8 cellular contexts compared by ENCODE assay signal in the genomic region with DNA sequence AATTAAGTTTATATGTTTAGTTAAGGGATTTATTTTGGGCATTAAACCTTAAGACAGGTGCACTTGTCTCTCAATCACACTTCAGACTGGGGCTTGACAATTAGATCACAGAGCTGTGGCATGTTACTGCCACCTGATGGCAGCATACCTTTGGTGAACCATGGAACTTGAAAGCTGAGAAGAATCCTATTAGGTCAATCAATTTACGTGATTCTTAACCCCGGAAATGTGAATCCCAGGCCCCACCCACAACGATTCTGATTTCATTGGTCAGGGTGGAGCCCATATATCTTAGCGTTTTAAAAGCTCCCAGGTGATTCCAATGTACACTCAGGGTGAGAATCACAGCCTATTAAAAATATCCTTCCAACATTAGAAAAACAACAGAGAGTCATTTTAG.
DNase-seq lines count a peak whose midpoint lies in the region; ATAC-seq, FAIRE-seq and TF ChIP-seq lines count a peak whose summit lies in the region.

No MANE protein-coding gene starts in this region.

- H3K79me2 ChIP-seq in GM12878 (ENCODE audit: control insufficient read depth, insufficient read depth, low read length): no peaks in the 10 kb centered on the region

- H3K9me3 ChIP-seq in RWPE2 (ENCODE audit: severe bottlenecking) (no peaks in the 10 kb centered on the region), GM12878 (replicated peaks; ENCODE audit: control insufficient read depth, insufficient read depth, low read length) (no peaks in the 10 kb centered on the region), kidney (ENCODE audit: control insufficient read depth in 1 of 2, low read length in 2 of 2) (no peaks in the 10 kb centered on the region)

- no peak overlapping the region for H3K4me2 ChIP-seq in GM12878 (ENCODE audit: control insufficient read depth, insufficient read depth)

- no peak for TF ChIP-seq EP300 in GM12878 (IDR thresholded peaks at IDR 0.05; ENCODE audit: borderline replicate concordance in 1 of 2, control insufficient read depth in 1 of 2, low read depth in 2 of 2, low read length in 2 of 2)

- CTCF ChIA-PET in GM12878 (lab: Yijun Ruan, JAX): interaction anchor here (0.5 to 3.1 kb wide), 21 partner anchors 9 to 349 kb away, joined by 3 to 51 read pairs (median 4); no protein-coding TSS in a partner anchor

- peaks cover 3% of the 10 kb centered on the region for H3K4me1 ChIP-seq in RWPE2 (ENCODE audit: insufficient read depth, poor library complexity, severe bottlenecking)
- H3K4me1 ChIP-seq in GM12878 (ENCODE audit: control insufficient read depth, insufficient read depth, low read length): no peaks in the 10 kb centered on the region
- no peaks in the 10 kb centered on the region for H3K4me1 ChIP-seq in kidney (ENCODE audit: control insufficient read depth in 1 of 2, insufficient read depth in 1 of 2, low read depth in 1 of 2, low read length in 2 of 2)

- TF ChIP-seq CTCF in RWPE2 (IDR thresholded peaks at IDR 0.05; ENCODE audit: poor library complexity, severe bottlenecking): peak; percentile 68
- peak; percentile 69 to 73 (median 71) for TF ChIP-seq CTCF in GM12878 (IDR thresholded peaks at IDR 0.05 in 2 of 3, conservative IDR thresholded peaks at IDR 0.05 in 1 of 3; ENCODE audit: control insufficient read depth in 2 of 3, extremely low read depth in 1 of 3, insufficient read depth in 1 of 3, low read depth in 3 of 3, low read length in 3 of 3)
- TF ChIP-seq CTCF in kidney (IDR thresholded peaks at IDR 0.05; ENCODE audit: borderline replicate concordance, extremely low read depth, insufficient read depth): peak; percentile 57

- BruUV-seq in GM12878 (replicated peaks; lab: Mats Ljungman, UMichigan): no TSS peak

- in situ Hi-C loops in GM12878 (cut with MboI): no loop called here

- H3K9ac ChIP-seq in GM12878 (ENCODE audit: control insufficient read depth, insufficient read depth, low read length) (no peak overlapping the region), kidney (ENCODE audit: low read length in 2 of 2) (no peak overlapping the region)

- POLR2A ChIA-PET in GM12878 (lab: Charles Lee): no interaction called here

- no peak for TF ChIP-seq POLR2A in GM12878 (IDR thresholded peaks at IDR 0.05; ENCODE audit: low read depth, low read length)

- 0% methylated on average over 4 of the region's 4 CpGs for WGBS in GM12878 (ENCODE audit: insufficient coverage, insufficient replicate concordance, low lambda C conversion rate, missing lambda C conversion rate)

- H2AFZ ChIP-seq in GM12878 (ENCODE audit: control insufficient read depth, low read depth, low read length): peak overlapping the region; percentile 15; the same call in 1 of the 2 replicates

- intact Hi-C loops in GM12878 (cut with micrococcal nuclease; ENCODE audit: unreplicated experiment): loop anchor here (1.0 kb wide), 2 partner anchors 98 to 246 kb away; no protein-coding TSS in a partner anchor
- intact Hi-C loops in kidney (cut with DNase I): no loop called here

- H3K4me3 ChIP-seq in RWPE2 (ENCODE audit: severe bottlenecking) (no peak overlapping the region), GM12878 (no peak overlapping the region), kidney (ENCODE audit: low read length in 2 of 2) (no peak overlapping the region)

- H4K20me1 ChIP-seq in GM12878 (ENCODE audit: control insufficient read depth, insufficient read depth): no peaks in the 10 kb centered on the region

- SMC1A ChIA-PET in GM12878 (lab: Charles Lee; ENCODE audit: uncharacterized antibody, unreplicated experiment): interaction anchor here (0.7 to 4.0 kb wide), 6 partner anchors 98 to 332 kb away, joined by 3 to 18 read pairs (median 7); no protein-coding TSS in a partner anchor

- H3K36me3 ChIP-seq in RWPE2 (ENCODE audit: low read depth): no peaks in the 10 kb centered on the region
- no peaks in the 10 kb centered on the region for H3K36me3 ChIP-seq in GM12878 (ENCODE audit: control insufficient read depth in 2 of 2, insufficient read depth in 2 of 2, low read length in 1 of 2)
- no peaks in the 10 kb centered on the region for H3K36me3 ChIP-seq in kidney (ENCODE audit: control insufficient read depth in 1 of 2, insufficient read depth in 2 of 2, low read length in 2 of 2)

- H3K27ac ChIP-seq in RWPE2 (ENCODE audit: poor library complexity, severe bottlenecking) (no peak overlapping the region), GM12878 (ENCODE audit: control insufficient read depth, insufficient read depth) (no peak overlapping the region), kidney (ENCODE audit: low read depth in 2 of 2, low read length in 2 of 2) (no peak overlapping the region)

- FAIRE-seq in GM12878 (lab: Jason Lieb, UNC): peak; percentile 61
- no peak for FAIRE-seq in kidney (lab: Jason Lieb, UNC)

- peak; percentile 44 for DNase-seq in DMS53 treated with DMSO at 0.1 percent for 48 hours (lab: John Stamatoyannopoulos, UW; ENCODE audit: unreplicated experiment)
- DNase-seq in HS-5 (ENCODE audit: low read depth): peak; percentile 6
- DNase-seq in RWPE2 (ENCODE audit: low spot score): no peak
- peak; percentile 17 for DNase-seq in GM12878 (ENCODE audit: low read depth, low spot score)
- DNase-seq in kidney: no peak
- peak; percentile 6 for DNase-seq in stimulated activated CD8-positive, alpha-beta memory T cell treated with anti-CD3 and anti-CD28 coated beads, Interleukin-4, amount 100 ng/mL, for 24 hours (ENCODE audit: low read depth)

- TF ChIP-seq RAD21 in GM12878 (IDR thresholded peaks at IDR 0.05; ENCODE audit: insufficient read depth, low read depth, low read length): peak; percentile 58

- H3K27me3 ChIP-seq in RWPE2 (ENCODE audit: insufficient read depth, poor library complexity, severe bottlenecking) (no peaks in the 10 kb centered on the region), GM12878 (replicated peaks in 1 of 2; ENCODE audit: control insufficient read depth in 2 of 2, insufficient read depth in 2 of 2, low read length in 1 of 2) (no peaks in the 10 kb centered on the region)

- ATAC-seq in RWPE2 (ENCODE audit: low read depth): peak; percentile 68
- peak; percentile 90 for ATAC-seq in GM12878
- no peak for ATAC-seq in GM21423 (IDR thresholded peaks at IDR 0.05; ENCODE audit: unreplicated experiment)
- ATAC-seq in HG03342 (IDR thresholded peaks at IDR 0.05; ENCODE audit: unreplicated experiment): no peak

- RAD21 ChIA-PET in GM12878 (lab: Charles Lee; ENCODE audit: unreplicated experiment): interaction anchor here (1.1 to 3.1 kb wide), 6 partner anchors 98 to 333 kb away, joined by 4 to 34 read pairs (median 4); no protein-coding TSS in a partner anchor

TF ChIP-seq in GM12878, 131 proteins besides CTCF, POLR2A, EP300 and RAD21:
- TF ChIP-seq NR2F1 (conservative IDR thresholded peaks at IDR 0.05) (peak; percentile 40; the same call in 1 of the 2 replicates), PKNOX1 (IDR thresholded peaks at IDR 0.05) (peak; percentile 64), ZBED1 (IDR thresholded peaks at IDR 0.05; ENCODE audit: borderline replicate concordance) (no peak), SMC3 (IDR thresholded peaks at IDR 0.05; ENCODE audit: borderline replicate concordance, low read length) (peak; percentile 74)

Comparison
In these comparisons a context has a peak if more than half of its experiments do, and no peak if none do; other contexts are left out.
1. DNase-seq: peak in DMS53 treated with DMSO at 0.1 percent for 48 hours (single experiment), HS-5 (single experiment), GM12878 (single experiment) and stimulated activated CD8-positive, alpha-beta memory T cell treated with anti-CD3 and anti-CD28 coated beads, Interleukin-4, amount 100 ng/mL, for 24 hours (single experiment); none in RWPE2 (single experiment) and kidney (single experiment).
2. ATAC-seq: peak in RWPE2 (single experiment) and GM12878 (single experiment); none in GM21423 (single experiment) and HG03342 (single experiment).
3. Peak in every context shown above with its lines, with median percentiles within 50 percentile points of each other: CTCF ChIP-seq.